ENCODE assay signal across 10 cellular contexts in genomic region chr1:75338974-75339483, GRCh38.
DNase-seq lines count a peak whose midpoint lies in the region; ATAC-seq, FAIRE-seq and TF ChIP-seq lines count a peak whose summit lies in the region.
"Had no signal": no experiment of that assay in that cellular context is flagged by ENCODE, and none has a peak within 500 bp of the region (broad histone marks: within the 10 kb centered on the region; RNA-seq: fewer than 3 reads in every experiment).

No MANE protein-coding gene starts in this region.

- H3K27ac ChIP-seq in H1 (ENCODE audit: low read depth, low read length) = no peak overlapping the region

- H3K23ac ChIP-seq in H1 (ENCODE audit: insufficient read length) = no peak overlapping the region

- no peaks in the 10 kb centered on the region for H3K23me2 ChIP-seq in H1 (ENCODE audit: low read depth, low read length)

- POLR2A ChIA-PET in H1 (lab: Charles Lee; ENCODE audit: partially characterized antibody) = interaction anchor here (1.7 kb wide), 1 partner anchor 10 kb away, joined by 6 read pairs; no protein-coding TSS in a partner anchor

- ATAC-seq in GM18519 (IDR thresholded peaks at IDR 0.05; ENCODE audit: low FRiP score, unreplicated experiment) = peak; percentile 91
- peak; percentile 91 for ATAC-seq in GM21737 (IDR thresholded peaks at IDR 0.05; ENCODE audit: unreplicated experiment)
- ATAC-seq in HG03469 (IDR thresholded peaks at IDR 0.05; ENCODE audit: unreplicated experiment) = peak; percentile 93

- peak; percentile 24 for FAIRE-seq in H1 (lab: Jason Lieb, UNC)

- CTCF ChIA-PET in H1 (lab: Charles Lee; ENCODE audit: partially characterized antibody) = no interaction called here

- H3K4me2 ChIP-seq in H1 (ENCODE audit: insufficient read depth in 1 of 2, low read depth in 2 of 2, low read length in 2 of 2) = no peak overlapping the region

- H3K56ac ChIP-seq in H1 (replicated peaks; ENCODE audit: insufficient read length, low read depth, low read length) = no peak overlapping the region

- WGBS in H1 (ENCODE audit: extremely low coverage in 1 of 2, insufficient coverage in 1 of 2, insufficient read length in 1 of 2, insufficient replicate concordance in 2 of 2, low coverage in 1 of 2, low lambda C conversion rate in 2 of 2, missing lambda C conversion rate in 1 of 2), 2 experiments = 85% methylated on average over 1 of the region's 1 CpG; no CpG with 5 or more reads in 1 of the 2 experiments

- no peak overlapping the region for H4K8ac ChIP-seq in H1 (ENCODE audit: extremely low read depth, insufficient read depth, low read length)

- H2BK120ac ChIP-seq in H1 (replicated peaks; ENCODE audit: low read depth, low read length) = no peak overlapping the region

- no peak for TF ChIP-seq CTCF in H1 (IDR thresholded peaks at IDR 0.05; ENCODE audit: control extremely low read depth in 1 of 3, insufficient read depth in 1 of 3, low read depth in 1 of 3, low read length in 3 of 3)

- no peaks in the 10 kb centered on the region for H3K79me2 ChIP-seq in H1 (ENCODE audit: control insufficient read depth in 1 of 2, insufficient read depth in 2 of 2, low read length in 2 of 2)

- TF ChIP-seq RAD21 in H1 (IDR thresholded peaks at IDR 0.05 in 1 of 2, conservative IDR thresholded peaks at IDR 0.05 in 1 of 2; ENCODE audit: low read depth in 2 of 2, low read length in 2 of 2) = no peak

- no peak overlapping the region for H3K14ac ChIP-seq in H1 (ENCODE audit: insufficient read length)

- no peak overlapping the region for H2BK12ac ChIP-seq in H1 (ENCODE audit: low read depth, low read length)

- H3K4me1 ChIP-seq in H1 (replicated peaks in 1 of 4; ENCODE audit: control insufficient read depth in 3 of 4, insufficient read depth in 4 of 4, low read length in 3 of 4) = peaks cover 0 to 4% (median 4%) of the 10 kb centered on the region in 4 experiments; a peak in 3 of 7 replicates

- no peak overlapping the region for H2BK15ac ChIP-seq in H1 (ENCODE audit: low read length)

- no peaks in the 10 kb centered on the region for H4K20me1 ChIP-seq in H1 (replicated peaks in 1 of 2; ENCODE audit: control insufficient read depth in 1 of 2, insufficient read depth in 2 of 2, low read length in 2 of 2)

- no peaks in the 10 kb centered on the region for H3K79me1 ChIP-seq in H1 (ENCODE audit: low read depth, low read length)

- no peak overlapping the region for H3K4me3 ChIP-seq in H1 (ENCODE audit: extremely low read depth in 1 of 4, insufficient read depth in 2 of 4, low read depth in 3 of 4, low read length in 4 of 4)

- TF ChIP-seq POLR2A in H1 (IDR thresholded peaks at IDR 0.05; ENCODE audit: control extremely low read depth in 1 of 2, low read depth in 2 of 2, low read length in 2 of 2) = no peak

- no peak overlapping the region for H3K4ac ChIP-seq in H1 (replicated peaks; ENCODE audit: insufficient read length, low read depth, low read length)

- H3K9me3 ChIP-seq in H1 (ENCODE audit: insufficient read depth in 2 of 2, low read depth in 1 of 2, low read length in 1 of 2) = no peaks in the 10 kb centered on the region

- no peak for TF ChIP-seq EP300 in H1 (IDR thresholded peaks at IDR 0.05; ENCODE audit: borderline replicate concordance in 1 of 2, low read depth in 2 of 2, low read length in 2 of 2)

- H3K36me3 ChIP-seq in H1 (ENCODE audit: control insufficient read depth in 2 of 4, insufficient read depth in 4 of 4, low read length in 3 of 4) = no peaks in the 10 kb centered on the region

- H4K91ac ChIP-seq in H1 (replicated peaks; ENCODE audit: insufficient read length, low read length) = no peak overlapping the region

- DNase-seq in H1 (ENCODE audit: low read depth in 1 of 2, low spot score in 2 of 2) (no peak), Kasumi-1 (lab: John Stamatoyannopoulos, UW) (no peak), iPS-NIHi11 (ENCODE audit: low spot score) (no peak)
- no peak for DNase-seq in stimulated activated CD4-positive, alpha-beta T cell treated with anti-CD3 and anti-CD28 coated beads, Interleukin-4, amount 100 ng/mL, for 24 hours
- no peak for DNase-seq in stimulated activated CD4-positive, alpha-beta T cell treated with anti-CD3 and anti-CD28 coated beads, Interleukin-2, amount 100 ng/mL, for 48 hours
- DNase-seq: activated CD4-positive, alpha-beta T cell treated with anti-CD3 and anti-CD28 coated beads, Interleukin-2, amount 50 U/mL, for 48 hours; effector CD4-positive, alpha-beta T cell had no signal

- no peak overlapping the region for H2AFZ ChIP-seq in H1 (ENCODE audit: low read length)

- no peak overlapping the region for H3K9ac ChIP-seq in H1 (replicated peaks in 1 of 4; ENCODE audit: extremely low read depth in 1 of 4, low read depth in 3 of 4, low read length in 3 of 4)

- no peak overlapping the region for H3K18ac ChIP-seq in H1 (ENCODE audit: extremely low read depth, low read length)

- no peak overlapping the region for H4K5ac ChIP-seq in H1 (ENCODE audit: insufficient read length, low read depth, low read length)

- no peak overlapping the region for H2BK5ac ChIP-seq in H1 (ENCODE audit: low read depth, low read length)

- H2AK5ac ChIP-seq in H1 (ENCODE audit: low read depth, low read length) = no peak overlapping the region

- H2BK20ac ChIP-seq in H1 (ENCODE audit: low read length) = no peak overlapping the region

- H3K27me3 ChIP-seq in H1 (replicated peaks in 1 of 4; ENCODE audit: control insufficient read depth in 3 of 4, extremely low read depth in 1 of 4, insufficient read depth in 3 of 4, low read length in 3 of 4) = no peaks in the 10 kb centered on the region

TF ChIP-seq in H1, 55 proteins besides CTCF, POLR2A, EP300 and RAD21 (continues in another document):
- TF ChIP-seq CHD2 (IDR thresholded peaks at IDR 0.05; ENCODE audit: low read length) (no peak), HDAC6 (IDR thresholded peaks at IDR 0.05; ENCODE audit: low read depth, low read length) (no peak), CBX8 (IDR thresholded peaks at IDR 0.05; ENCODE audit: borderline replicate concordance, low read depth, low read length) (no peak), ATF3 (IDR thresholded peaks at IDR 0.05; ENCODE audit: insufficient read depth, low read depth, low read length) (no peak), BRCA1 (IDR thresholded peaks at IDR 0.05; ENCODE audit: low read depth, low read length) (no peak), CBX5 (IDR thresholded peaks at IDR 0.05; ENCODE audit: low read depth, low read length) (no peak), GTF2F1 (IDR thresholded peaks at IDR 0.05; ENCODE audit: borderline replicate concordance, low read depth, low read length) (no peak)
